ENCODE assay signal across 1 cellular context in genomic region chr16:35252356-35252936, GRCh38.
TF ChIP-seq lines count a peak whose summit lies in the region.

No MANE protein-coding gene starts in this region.

TF ChIP-seq in endothelial cell of umbilical vein, 7 proteins besides CTCF, POLR2A, EP300 and RAD21 (continued from another document):
- TF ChIP-seq GATA2 (IDR thresholded peaks at IDR 0.05; ENCODE audit: insufficient read depth, insufficient read length, low read depth, low read length) (no peak), JUN (IDR thresholded peaks at IDR 0.05; ENCODE audit: borderline replicate concordance, insufficient read depth, insufficient read length, low read depth) (no peak), EZH2 (IDR thresholded peaks at IDR 0.05; ENCODE audit: borderline replicate concordance, low read depth, low read length, severe bottlenecking) (no peak), FOS (IDR thresholded peaks at IDR 0.05; ENCODE audit: borderline replicate concordance, insufficient read depth, low read length) (no peak)
